ENCODE assay signal across 35 cellular contexts in the genomic region with DNA sequence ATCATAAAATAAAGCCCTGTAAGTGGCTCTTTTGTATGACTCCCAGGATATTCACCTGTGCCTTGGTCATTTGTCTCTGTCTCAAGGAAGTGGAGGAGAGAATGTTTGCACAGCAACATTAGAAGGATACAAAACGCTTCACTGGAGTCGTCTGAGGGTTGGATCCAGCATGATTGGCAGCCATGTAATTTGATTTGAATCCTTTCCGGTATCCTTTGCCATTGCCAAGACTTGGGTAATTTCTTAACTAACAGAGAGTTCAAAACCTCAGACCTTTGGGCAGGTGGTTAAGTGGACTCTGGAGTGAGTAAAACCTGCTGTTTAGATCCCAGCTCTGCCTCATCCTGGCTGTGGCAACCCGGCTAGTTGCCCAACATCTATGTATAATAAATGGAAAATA.
A peak's percentile ranks its signal among the peaks of the same experiment; 100 is the strongest.
DNase-seq lines count a peak whose midpoint lies in the region; ATAC-seq and TF ChIP-seq lines count a peak whose summit lies in the region.
"Had no signal": no experiment of that assay in that cellular context is flagged by ENCODE, and none has a peak within 500 bp of the region (broad histone marks: within the 10 kb centered on the region; RNA-seq: fewer than 3 reads in every experiment).

No MANE protein-coding gene starts in this region.

- no peaks in the 10 kb centered on the region for H4K20me1 ChIP-seq in PC-9 (ENCODE audit: insufficient read depth)

- H3K4me1 ChIP-seq in PC-9 (replicated peaks; ENCODE audit: insufficient read depth), result peaks cover 7% of the 10 kb centered on the region
- H3K4me1 ChIP-seq: ascending aorta, stomach, thyroid gland, uterus had no signal

- POLR2A ChIA-PET in PC-9 (lab: Charles Lee; ENCODE audit: unreplicated experiment), result no interaction called here

- no peak for ATAC-seq in HG03457 (IDR thresholded peaks at IDR 0.05; ENCODE audit: unreplicated experiment)
- no peak for ATAC-seq in SK-N-SH treated with all-trans-retinoic acid at 6 μM for 48 hours
- ATAC-seq: activated CD8-positive, alpha-beta memory T cell treated with anti-CD3 and anti-CD28 coated beads, Interleukin-2, amount 10 ng/mL, durations not matched to agents 7 days and 5 days; activated T-cell treated with anti-CD3 and anti-CD28 coated beads, Interleukin-2, amount 50 U/mL, for 4 hours; left ventricle myocardium superior; right cardiac atrium; T-cell had no signal

- in situ Hi-C loops in Caki2 (cut with HindIII; ENCODE audit: low pct_unique_long_range_greater_than_20kb, low sequenced_read_pairs), result no loop called here

- H3K79me2 ChIP-seq in PC-9 (ENCODE audit: low read depth), result no peaks in the 10 kb centered on the region

- CTCF ChIA-PET in PC-9 (lab: Charles Lee), result no interaction called here

- no peak overlapping the region for H3K4me2 ChIP-seq in PC-9

- H3F3A ChIP-seq in PC-9 (ENCODE audit: insufficient read depth, low read depth), result peaks cover 2% of the 10 kb centered on the region; the same call in 1 of the 2 replicates

- no peaks in the 10 kb centered on the region for H3K36me3 ChIP-seq in PC-9 (ENCODE audit: low read depth)
- H3K36me3 ChIP-seq: ascending aorta, cardiac muscle cell, neutrophil, stomach, thyroid gland, uterus had no signal

- TF ChIP-seq CTCF in PC-9 (conservative IDR thresholded peaks at IDR 0.05), result no peak

- H3K9me3 ChIP-seq in PC-9 (ENCODE audit: insufficient read depth, low read depth), result no peaks in the 10 kb centered on the region
- H3K9me3 ChIP-seq: ascending aorta, neutrophil, stomach, thyroid gland, uterus had no signal

- peak; percentile 18 for DNase-seq in Caki2 (ENCODE audit: low read depth)
- DNase-seq in NCI-H187 (lab: John Stamatoyannopoulos, UW), result peak; percentile 91 to 94
- peak in 1 of 2 experiments; percentile 70 for DNase-seq in PC-9
- DNase-seq in left kidney (ENCODE audit: low read depth, low spot score), result peak; percentile 97
- DNase-seq in T1000 (lab: John Stamatoyannopoulos, UW), result no peak
- no peak for DNase-seq in NCI-H82 treated with DMSO at 0.1 percent for 48 hours (lab: John Stamatoyannopoulos, UW; ENCODE audit: unreplicated experiment)
- DNase-seq: activated CD4-positive, alpha-beta T cell treated with anti-CD3 and anti-CD28 coated beads, Interleukin-2, amount 50 U/mL, for 1 hour; activated CD4-positive, CD25-positive, alpha-beta regulatory T cell; activated CD8-positive, alpha-beta memory T cell treated with anti-CD3 and anti-CD28 coated beads, Interleukin-2, amount 10 ng/mL, durations not matched to agents 7 days and 5 days; activated gamma-delta T cell treated with Interleukin-2 at 50 U/mL for 16 hours; activated naive CD8-positive, alpha-beta T cell treated with anti-CD3 and anti-CD28 coated beads, Interleukin-2, amount 10 ng/mL, durations not matched to agents 7 days and 5 days; activated T-cell treated with anti-CD3 and anti-CD28 coated beads, Interleukin-2, amount 50 U/mL, for 4 hours; AML-193; CD4-positive, alpha-beta memory T cell; effector CD8-positive, alpha-beta T cell; hypothalamus; KG1; left ventricle myocardium superior; mesendoderm; MM.1S; NCI-H146; NCI-H345; posterior cingulate gyrus; right cardiac atrium; stomach; T-cell; thyroid gland; uterus had no signal

- BruUV-seq in PC-9 (replicated peaks; lab: Mats Ljungman, UMichigan), result no TSS peak

- no peaks in the 10 kb centered on the region for H3K9me2 ChIP-seq in PC-9 (ENCODE audit: insufficient read depth)

- H3K27me3 ChIP-seq in PC-9 (ENCODE audit: insufficient read depth, low read depth), result no peaks in the 10 kb centered on the region
- H3K27me3 ChIP-seq: ascending aorta, cardiac muscle cell, neutrophil, stomach, thyroid gland, uterus had no signal

- H3K27ac ChIP-seq in PC-9, result no peak overlapping the region
- H3K27ac ChIP-seq: ascending aorta, cardiac muscle cell, coronary artery, HL-60, neutrophil, stomach, thyroid gland, uterus had no signal

- H3K4me3 ChIP-seq in PC-9, result no peak overlapping the region
- H3K4me3 ChIP-seq: ascending aorta, cardiac muscle cell, coronary artery, stomach, thyroid gland, uterus had no signal

- H2AFZ ChIP-seq in PC-9, result peak overlapping the region; percentile 33; the same call in 1 of the 2 replicates

- intact Hi-C loops in PC-9 (cut with micrococcal nuclease; ENCODE audit: unreplicated experiment), result no loop called here

TF ChIP-seq in SK-N-SH treated with all-trans-retinoic acid at 6 μM for 48 hours, 23 proteins besides CTCF, POLR2A, EP300 and RAD21:
- no peak for TF ChIP-seq ZNF8 (CRISPR knock-in tag; IDR thresholded peaks at IDR 0.05)
- no peak for TF ChIP-seq BACH2 (CRISPR knock-in tag; IDR thresholded peaks at IDR 0.05; ENCODE audit: borderline replicate concordance)
- TF ChIP-seq, protein P1, sequence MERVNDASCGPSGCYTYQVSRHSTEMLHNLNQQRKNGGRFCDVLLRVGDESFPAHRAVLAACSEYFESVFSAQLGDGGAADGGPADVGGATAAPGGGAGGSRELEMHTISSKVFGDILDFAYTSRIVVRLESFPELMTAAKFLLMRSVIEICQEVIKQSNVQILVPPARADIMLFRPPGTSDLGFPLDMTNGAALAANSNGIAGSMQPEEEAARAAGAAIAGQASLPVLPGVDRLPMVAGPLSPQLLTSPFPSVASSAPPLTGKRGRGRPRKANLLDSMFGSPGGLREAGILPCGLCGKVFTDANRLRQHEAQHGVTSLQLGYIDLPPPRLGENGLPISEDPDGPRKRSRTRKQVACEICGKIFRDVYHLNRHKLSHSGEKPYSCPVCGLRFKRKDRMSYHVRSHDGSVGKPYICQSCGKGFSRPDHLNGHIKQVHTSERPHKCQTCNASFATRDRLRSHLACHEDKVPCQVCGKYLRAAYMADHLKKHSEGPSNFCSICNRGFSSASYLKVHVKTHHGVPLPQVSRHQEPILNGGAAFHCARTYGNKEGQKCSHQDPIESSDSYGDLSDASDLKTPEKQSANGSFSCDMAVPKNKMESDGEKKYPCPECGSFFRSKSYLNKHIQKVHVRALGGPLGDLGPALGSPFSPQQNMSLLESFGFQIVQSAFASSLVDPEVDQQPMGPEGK (CRISPR knock-in tag; IDR thresholded peaks at IDR 0.05; ENCODE audit: borderline replicate concordance), result no peak
- no peak for TF ChIP-seq ZNF70 (CRISPR knock-in tag; IDR thresholded peaks at IDR 0.05)
- no peak for TF ChIP-seq TCF4 (CRISPR knock-in tag; IDR thresholded peaks at IDR 0.05; ENCODE audit: borderline replicate concordance)
- TF ChIP-seq PPARA (CRISPR knock-in tag; IDR thresholded peaks at IDR 0.05; ENCODE audit: borderline replicate concordance), result no peak
- no peak for TF ChIP-seq TOX (CRISPR knock-in tag; IDR thresholded peaks at IDR 0.05; ENCODE audit: borderline replicate concordance)
- TF ChIP-seq, protein P2, sequence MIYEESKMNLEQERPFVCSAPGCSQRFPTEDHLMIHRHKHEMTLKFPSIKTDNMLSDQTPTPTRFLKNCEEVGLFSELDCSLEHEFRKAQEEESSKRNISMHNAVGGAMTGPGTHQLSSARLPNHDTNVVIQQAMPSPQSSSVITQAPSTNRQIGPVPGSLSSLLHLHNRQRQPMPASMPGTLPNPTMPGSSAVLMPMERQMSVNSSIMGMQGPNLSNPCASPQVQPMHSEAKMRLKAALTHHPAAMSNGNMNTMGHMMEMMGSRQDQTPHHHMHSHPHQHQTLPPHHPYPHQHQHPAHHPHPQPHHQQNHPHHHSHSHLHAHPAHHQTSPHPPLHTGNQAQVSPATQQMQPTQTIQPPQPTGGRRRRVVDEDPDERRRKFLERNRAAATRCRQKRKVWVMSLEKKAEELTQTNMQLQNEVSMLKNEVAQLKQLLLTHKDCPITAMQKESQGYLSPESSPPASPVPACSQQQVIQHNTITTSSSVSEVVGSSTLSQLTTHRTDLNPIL (CRISPR knock-in tag; IDR thresholded peaks at IDR 0.05; ENCODE audit: low read depth), result no peak
- TF ChIP-seq ESRRG (CRISPR knock-in tag; IDR thresholded peaks at IDR 0.05), result no peak
- TF ChIP-seq, protein P3, sequence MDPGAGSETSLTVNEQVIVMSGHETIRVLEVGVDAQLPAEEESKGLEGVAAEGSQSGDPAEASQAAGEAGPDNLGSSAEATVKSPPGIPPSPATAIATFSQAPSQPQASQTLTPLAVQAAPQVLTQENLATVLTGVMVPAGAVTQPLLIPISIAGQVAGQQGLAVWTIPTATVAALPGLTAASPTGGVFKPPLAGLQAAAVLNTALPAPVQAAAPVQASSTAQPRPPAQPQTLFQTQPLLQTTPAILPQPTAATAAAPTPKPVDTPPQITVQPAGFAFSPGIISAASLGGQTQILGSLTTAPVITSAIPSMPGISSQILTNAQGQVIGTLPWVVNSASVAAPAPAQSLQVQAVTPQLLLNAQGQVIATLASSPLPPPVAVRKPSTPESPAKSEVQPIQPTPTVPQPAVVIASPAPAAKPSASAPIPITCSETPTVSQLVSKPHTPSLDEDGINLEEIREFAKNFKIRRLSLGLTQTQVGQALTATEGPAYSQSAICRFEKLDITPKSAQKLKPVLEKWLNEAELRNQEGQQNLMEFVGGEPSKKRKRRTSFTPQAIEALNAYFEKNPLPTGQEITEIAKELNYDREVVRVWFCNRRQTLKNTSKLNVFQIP (CRISPR knock-in tag; IDR thresholded peaks at IDR 0.05; ENCODE audit: borderline replicate concordance, low read depth), result no peak
- TF ChIP-seq ARNTL (CRISPR knock-in tag; IDR thresholded peaks at IDR 0.05; ENCODE audit: borderline replicate concordance, low read depth), result no peak
- TF ChIP-seq, protein P4, sequence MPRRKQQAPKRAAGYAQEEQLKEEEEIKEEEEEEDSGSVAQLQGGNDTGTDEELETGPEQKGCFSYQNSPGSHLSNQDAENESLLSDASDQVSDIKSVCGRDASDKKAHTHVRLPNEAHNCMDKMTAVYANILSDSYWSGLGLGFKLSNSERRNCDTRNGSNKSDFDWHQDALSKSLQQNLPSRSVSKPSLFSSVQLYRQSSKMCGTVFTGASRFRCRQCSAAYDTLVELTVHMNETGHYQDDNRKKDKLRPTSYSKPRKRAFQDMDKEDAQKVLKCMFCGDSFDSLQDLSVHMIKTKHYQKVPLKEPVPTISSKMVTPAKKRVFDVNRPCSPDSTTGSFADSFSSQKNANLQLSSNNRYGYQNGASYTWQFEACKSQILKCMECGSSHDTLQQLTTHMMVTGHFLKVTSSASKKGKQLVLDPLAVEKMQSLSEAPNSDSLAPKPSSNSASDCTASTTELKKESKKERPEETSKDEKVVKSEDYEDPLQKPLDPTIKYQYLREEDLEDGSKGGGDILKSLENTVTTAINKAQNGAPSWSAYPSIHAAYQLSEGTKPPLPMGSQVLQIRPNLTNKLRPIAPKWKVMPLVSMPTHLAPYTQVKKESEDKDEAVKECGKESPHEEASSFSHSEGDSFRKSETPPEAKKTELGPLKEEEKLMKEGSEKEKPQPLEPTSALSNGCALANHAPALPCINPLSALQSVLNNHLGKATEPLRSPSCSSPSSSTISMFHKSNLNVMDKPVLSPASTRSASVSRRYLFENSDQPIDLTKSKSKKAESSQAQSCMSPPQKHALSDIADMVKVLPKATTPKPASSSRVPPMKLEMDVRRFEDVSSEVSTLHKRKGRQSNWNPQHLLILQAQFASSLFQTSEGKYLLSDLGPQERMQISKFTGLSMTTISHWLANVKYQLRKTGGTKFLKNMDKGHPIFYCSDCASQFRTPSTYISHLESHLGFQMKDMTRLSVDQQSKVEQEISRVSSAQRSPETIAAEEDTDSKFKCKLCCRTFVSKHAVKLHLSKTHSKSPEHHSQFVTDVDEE (CRISPR knock-in tag; IDR thresholded peaks at IDR 0.05), result no peak
- TF ChIP-seq RARB (CRISPR knock-in tag; IDR thresholded peaks at IDR 0.05), result no peak
- no peak for TF ChIP-seq OSR1 (CRISPR knock-in tag; IDR thresholded peaks at IDR 0.05)
TF ChIP-seq in SK-N-SH treated with all-trans-retinoic acid at 6 μM for 48 hours: peak in this region for 0.

Comparison
In these comparisons a context has a peak if more than half of its experiments do, and no peak if none do; other contexts are left out.
1. DNase-seq: peak in Caki2 (single experiment), NCI-H187 (2 of 2) and left kidney (single experiment); none in T1000 (single experiment) and NCI-H82 treated with DMSO at 0.1 percent for 48 hours (single experiment).